ENCODE assay signal across 26 cellular contexts in the genomic region with DNA sequence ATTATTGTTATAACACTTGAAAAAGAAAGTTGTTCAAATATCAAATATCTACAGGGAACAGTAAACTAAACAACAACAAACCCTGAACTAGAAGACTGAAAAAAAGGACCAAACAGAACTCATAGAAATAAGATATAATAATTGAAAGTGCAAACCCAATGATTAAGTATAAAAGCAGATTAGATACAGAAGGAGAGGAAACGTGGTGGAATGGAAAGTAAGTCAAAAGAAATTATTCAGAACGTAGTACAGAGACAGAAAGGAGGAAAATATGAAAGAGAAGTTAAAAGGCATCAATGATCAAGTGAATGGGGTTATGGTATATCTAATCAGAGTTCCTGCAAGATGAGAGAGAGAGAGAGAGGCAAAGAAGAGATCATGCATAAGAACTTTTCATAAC.
"Had no signal": no experiment of that assay in that cellular context is flagged by ENCODE, and none has a peak within 500 bp of the region (broad histone marks: within the 10 kb centered on the region; RNA-seq: fewer than 3 reads in every experiment).

No MANE protein-coding gene starts in this region.

- H3K27ac ChIP-seq: stomach, suprapubic skin, testis, thoracic aorta, thyroid gland, tibial artery, tibial nerve, transverse colon, upper lobe of left lung, upper lobe of right lung, uterus, vagina had no signal

- H3K27me3 ChIP-seq: stomach, suprapubic skin, testis, thyroid gland, tibial artery, tibial nerve, transverse colon, upper lobe of left lung, upper lobe of right lung, uterus, vagina had no signal

- H3K4me1 ChIP-seq: stomach, suprapubic skin, testis, thyroid gland, tibial artery, tibial nerve, transverse colon, upper lobe of left lung, upper lobe of right lung, uterus, vagina had no signal

- ATAC-seq: stimulated activated effector memory CD8-positive, alpha-beta T cell treated with anti-CD3 and anti-CD28 coated beads, Interleukin-12 subunit alpha, Interleukin-12 subunit beta, amount 100 ng/mL, for 72 hours; stimulated activated memory B cell treated with anti-CD40 and anti-IgM and Interleukin-4, amounts not matched to agents 10 μg/mL and 1 μg/mL and 100 μg/mL, for 72 hours; stimulated activated naive B cell treated with anti-CD40 and anti-IgM and Interleukin-4, amounts not matched to agents 10 μg/mL and 1 μg/mL and 100 μg/mL, for 72 hours; stimulated activated naive CD8-positive, alpha-beta T cell treated with anti-CD3 and anti-CD28 coated beads, Interleukin-15, amount 100 ng/mL, for 72 hours; stimulated activated naive CD8-positive, alpha-beta T cell treated with anti-CD3 and anti-CD28 coated beads, Interleukin-15, Interleukin-2, amounts not matched to agents 100 U/mL and 50 U/mL, for 24 hours; upper lobe of right lung had no signal

- H3K36me3 ChIP-seq: stomach, suprapubic skin, thoracic aorta, thyroid gland, tibial artery, tibial nerve, transverse colon, upper lobe of left lung, upper lobe of right lung, uterus, vagina had no signal

- H3K9me3 ChIP-seq: suprapubic skin, testis, thoracic aorta, thyroid gland, tibial artery, tibial nerve, transverse colon, upper lobe of left lung, upper lobe of right lung, uterus, vagina had no signal

- H3K4me3 ChIP-seq: stomach, suprapubic skin, testis, thoracic aorta, thyroid gland, tibial artery, tibial nerve, transverse colon, upper lobe of left lung, upper lobe of right lung, uterus, vagina had no signal

- DNase-seq: stimulated activated CD4-positive, alpha-beta T cell treated with anti-CD3 and anti-CD28 coated beads, Interleukin-2, amount 100 ng/mL, for 48 hours; stimulated activated CD4-positive, alpha-beta T cell treated with anti-CD3 and anti-CD28 coated beads, Interleukin-4, amount 100 ng/mL, for 1 hour; stimulated activated CD4-positive, alpha-beta T cell treated with anti-CD3 and anti-CD28 coated beads, Interleukin-4, amount 100 ng/mL, for 24 hours; stimulated activated CD4-positive, alpha-beta T cell treated with anti-CD3 and anti-CD28 coated beads, Interleukin-4, amount 100 ng/mL, for 4 hours; stimulated activated CD8-positive, alpha-beta memory T cell treated with anti-CD3 and anti-CD28 coated beads, Interleukin-4, amount 100 ng/mL, for 48 hours; stimulated activated naive B cell treated with anti-CD40 and anti-IgM and Interleukin-4, amounts not matched to agents 10 μg/mL and 1 μg/mL and 100 μg/mL, for 72 hours; stimulated activated naive CD4-positive, alpha-beta T cell; stimulated activated naive CD4-positive, alpha-beta T cell treated with Interleukin-2 at 50 U/mL for 16 hours; stimulated activated naive CD8-positive, alpha-beta T cell treated with anti-CD3 and anti-CD28 coated beads, Interleukin-15, amount 100 ng/mL, for 72 hours; stimulated activated naive CD8-positive, alpha-beta T cell treated with anti-CD3 and anti-CD28 coated beads, Interleukin-15, Interleukin-2, amounts not matched to agents 100 U/mL and 50 U/mL, for 24 hours; stomach; substantia nigra; testis; thyroid gland; tibial artery; transverse colon; trophoblast cell; upper lobe of left lung; upper lobe of right lung; uterus had no signal
